8 cellular contexts compared by ENCODE assay signal in genomic region chr19:34359954-34360315, GRCh38. TPM values are rescaled to one million over a fixed set of nuclear protein-coding genes. Genes with fewer than 3 reads are reported as not detected.
DNase-seq lines count a peak whose midpoint lies in the region; ATAC-seq, FAIRE-seq and TF ChIP-seq lines count a peak whose summit lies in the region.

No MANE protein-coding gene starts in this region.

- no peak for ATAC-seq in left cardiac atrium
- no peak for ATAC-seq in K562

- H3K27me3 ChIP-seq in left ventricle myocardium inferior (ENCODE audit: low read depth): no peaks in the 10 kb centered on the region
- no peaks in the 10 kb centered on the region for H3K27me3 ChIP-seq in K562 (ENCODE audit: control insufficient read depth in 2 of 2, insufficient read depth in 2 of 2, low read length in 2 of 2)
- no peaks in the 10 kb centered on the region for H3K27me3 ChIP-seq in vagina

- H4K20me1 ChIP-seq in K562 (replicated peaks; ENCODE audit: control insufficient read depth, insufficient read depth, low read length): no peaks in the 10 kb centered on the region

- TF ChIP-seq EP300 in K562 (IDR thresholded peaks at IDR 0.05; ENCODE audit: low read length): no peak

- TF ChIP-seq CTCF in left ventricle myocardium inferior (IDR thresholded peaks at IDR 0.05; ENCODE audit: borderline replicate concordance) (no peak), K562 (IDR thresholded peaks at IDR 0.05 in 2 of 3, conservative IDR thresholded peaks at IDR 0.05 in 1 of 3; ENCODE audit: insufficient read depth in 2 of 3, low read depth in 1 of 3, low read length in 3 of 3) (no peak), vagina (IDR thresholded peaks at IDR 0.05) (no peak)

- H3K36me3 ChIP-seq in left ventricle myocardium inferior: peaks cover 10% of the 10 kb centered on the region
- H3K36me3 ChIP-seq in K562 (ENCODE audit: control insufficient read depth, insufficient read depth, low read length): peaks cover 2% of the 10 kb centered on the region; the same call in 2 of the 3 replicates
- peaks cover 7% of the 10 kb centered on the region for H3K36me3 ChIP-seq in mesodermal cell (ENCODE audit: control insufficient read depth, insufficient read depth, low read length)
- H3K36me3 ChIP-seq in vagina: peaks cover 0 to 4% of the 10 kb centered on the region in 2 donors

- DNase-seq in left ventricle myocardium inferior (no peak), left cardiac atrium (no peak), K562 (ENCODE audit: extremely low read depth in 1 of 4, low spot score in 3 of 4) (no peak), vagina (ENCODE audit: extremely low spot score in 2 of 2) (no peak), cerebellum (ENCODE audit: low spot score) (no peak), NCI-H446 (lab: John Stamatoyannopoulos, UW) (no peak), cerebellar cortex (ENCODE audit: low spot score) (no peak)

- H3K9me1 ChIP-seq in K562 (ENCODE audit: control insufficient read depth, insufficient read depth, low read length): peaks cover 3% of the 10 kb centered on the region

- TF ChIP-seq POLR2A in K562 (conservative IDR thresholded peaks at IDR 0.05) (no peak), vagina (IDR thresholded peaks at IDR 0.05) (no peak)

- peaks cover 3% of the 10 kb centered on the region; the same call in 2 of the 3 replicates for H3K79me2 ChIP-seq in K562 (ENCODE audit: control insufficient read depth, insufficient read depth, low read length)

- H3K27ac ChIP-seq in left ventricle myocardium inferior (replicated peaks): peak overlapping the region; percentile 91
- peak overlapping the region; percentile 85 for H3K27ac ChIP-seq in K562 (ENCODE audit: extremely low read depth, low read depth, low read length)
- H3K27ac ChIP-seq in mesodermal cell (ENCODE audit: low read depth, low read length, severe bottlenecking): peak overlapping the region; percentile 65
- peak overlapping the region; percentile 82 for H3K27ac ChIP-seq in vagina

- TF ChIP-seq RAD21 in K562 (CRISPR knock-in tag; conservative IDR thresholded peaks at IDR 0.05 in 1 of 2, IDR thresholded peaks at IDR 0.05 in 1 of 2): no peak

- CTCF ChIA-PET in K562 (lab: Yijun Ruan, JAX; ENCODE audit: low intra/inter-chr PET ratio): no interaction called here

- H3K4me1 ChIP-seq in left ventricle myocardium inferior: peaks cover 19% of the 10 kb centered on the region
- H3K4me1 ChIP-seq in K562 (replicated peaks in 1 of 2; ENCODE audit: control insufficient read depth in 2 of 2, insufficient read depth in 2 of 2, low read length in 2 of 2): peaks cover 45 to 50% of the 10 kb centered on the region in 2 experiments
- peaks cover 7% of the 10 kb centered on the region for H3K4me1 ChIP-seq in mesodermal cell (ENCODE audit: control insufficient read depth, insufficient read depth, low read length, poor library complexity, severe bottlenecking)
- H3K4me1 ChIP-seq in vagina: peaks cover 24% of the 10 kb centered on the region

- 57% methylated on average over 7 of the region's 7 CpGs for WGBS in K562 (ENCODE audit: insufficient coverage, low coverage, missing lambda C conversion rate)
- WGBS in mesodermal cell (ENCODE audit: insufficient coverage in 2 of 2), 2 experiments: 93 to 94% methylated on average over 6 of the region's 7 CpGs

- H3K4me2 ChIP-seq in K562 (ENCODE audit: insufficient read depth, low read length): peak overlapping the region; percentile 95

- peak overlapping the region; percentile 76 to 90 for H3K9ac ChIP-seq in K562 (ENCODE audit: insufficient read depth in 1 of 2, low read depth in 2 of 2, low read length in 2 of 2)

- H2AFZ ChIP-seq in K562 (ENCODE audit: low read depth, low read length): peak overlapping the region; percentile 89

- H3K9me3 ChIP-seq in left ventricle myocardium inferior (replicated peaks): no peaks in the 10 kb centered on the region
- H3K9me3 ChIP-seq in K562 (replicated peaks; ENCODE audit: control insufficient read depth, insufficient read depth, low read depth, low read length): no peaks in the 10 kb centered on the region
- H3K9me3 ChIP-seq in mesodermal cell (ENCODE audit: control insufficient read depth, low read length): no peaks in the 10 kb centered on the region
- no peaks in the 10 kb centered on the region for H3K9me3 ChIP-seq in vagina

- intact Hi-C loops in left ventricle myocardium inferior (cut with micrococcal nuclease): no loop called here
- intact Hi-C loops in left cardiac atrium (cut with DNase I): no loop called here
- intact Hi-C loops in K562 (cut with micrococcal nuclease): loop anchor here (2.0 to 10.0 kb wide), 2 partner anchors 45 to 145 kb away; partner anchors contain the start of gene PDCD2L
- intact Hi-C loops in vagina (cut with DNase I): no loop called here

- POLR2A ChIA-PET in K562 (lab: Yijun Ruan, JAX): interaction anchor here (0.6 to 1.4 kb wide), 7 partner anchors 10 to 127 kb away, joined by 3 to 4 read pairs (median 4); no protein-coding TSS in a partner anchor

- in situ Hi-C loops in K562 (cut with MboI): no loop called here

- BruUV-seq in K562 (replicated peaks; lab: Mats Ljungman, UMichigan): no TSS peak

- FAIRE-seq in K562 (lab: Jason Lieb, UNC): no peak

- H3K4me3 ChIP-seq in left ventricle myocardium inferior (peak overlapping the region; percentile 62), K562 (peak overlapping the region; percentile 48), mesodermal cell (ENCODE audit: extremely low read depth, insufficient read depth, low read length, poor library complexity, severe bottlenecking) (peak overlapping the region; percentile 38), vagina (peak overlapping the region; percentile 47 to 49)

TF ChIP-seq in K562, 482 proteins besides CTCF, POLR2A, EP300 and RAD21 (continues in another document):
- TF ChIP-seq HDGF (IDR thresholded peaks at IDR 0.05): peak; percentile 4; the same call in 1 of the 2 replicates
- TF ChIP-seq CBX5 (IDR thresholded peaks at IDR 0.05; ENCODE audit: borderline replicate concordance, low read depth): no peak

RNA-seq across cellular contexts. Expression of gene GPI, which starts 5.1 kb away (rescaled TPM):
- 473 TPM for total RNA-seq in left ventricle myocardium inferior
- total RNA-seq in left cardiac atrium: 100 to 1,000 TPM; 337 to 408 TPM
- total RNA-seq in K562 (2011; cell fraction: chromatin; rRNA removed; ENCODE audit: low replicate concordance): 590 and 952 TPM in 2 replicates
- 406 and 452 TPM in 2 replicates for total RNA-seq in K562 (2011; cell fraction: nucleolus; rRNA removed)
- total RNA-seq in K562 (2011; cell fraction: nucleoplasm; rRNA removed): 536 and 580 TPM in 2 replicates
- total RNA-seq in K562 (2014; rRNA removed): 140 and 173 TPM in 2 replicates
- total RNA-seq in K562 (2014; rRNA removed; fragmentation: Illumina TruSeq; extraction: Trizol): 95.8 and 118 TPM in 2 replicates
- 122 and 132 TPM in 2 replicates for total RNA-seq in K562 (2015; rRNA removed; fragmentation: Illumina TruSeq; extraction: Trizol)
- 349 and 358 TPM in 2 replicates for total RNA-seq in K562 (2021)
- polyA plus RNA-seq in K562 (2011; rRNA removed): 94.1 and 259 TPM in 2 replicates
- 182 and 184 TPM in 2 replicates for polyA plus RNA-seq in K562 (2011; cell fraction: cytosol; rRNA removed)
- 344 and 354 TPM in 2 replicates for polyA plus RNA-seq in K562 (2011; cell fraction: nucleus; rRNA removed)
- 353 and 375 TPM in 2 replicates for polyA plus RNA-seq in K562 (2012)
- 306 and 322 TPM in 2 replicates for polyA plus RNA-seq in K562 (2014; fragmentation: Illumina TruSeq; extraction: Trizol)
- polyA plus RNA-seq in K562 (2014; fragmentation: Nextera tagmentation; extraction: Ambion mirVana): 100 to 1,000 TPM in 1 of 2 experiments, 10 to 100 TPM in 1; 88.3 to 168 TPM
- polyA plus RNA-seq in K562 (2014; rRNA removed): 114 and 116 TPM in 2 replicates
- polyA minus RNA-seq in K562 (2011; rRNA and poly(A)+ RNA removed): 222 and 306 TPM in 2 replicates
- polyA minus RNA-seq in K562 (2011; cell fraction: cytosol; rRNA and poly(A)+ RNA removed): 368 and 561 TPM in 2 replicates
- 118 and 188 TPM in 2 replicates for polyA minus RNA-seq in K562 (2011; cell fraction: nucleus; rRNA and poly(A)+ RNA removed)
- 108 TPM for polyA plus RNA-seq in mesodermal cell (2013, experiment 1 of 2)
- 91.3 TPM for polyA plus RNA-seq in mesodermal cell (2013, experiment 2 of 2)
- 201 TPM for total RNA-seq in vagina
- total RNA-seq in cerebellum: 115 TPM

RNA-seq across cellular contexts. Expression of gene PDCD2L, which starts 44.3 kb away (rescaled TPM):
- total RNA-seq in left ventricle myocardium inferior (12.8 TPM), left cardiac atrium (1 to 10 TPM; 6.5 to 7.5 TPM), K562 (2014; rRNA removed) (56.5 and 83.0 TPM in 2 replicates), K562 (2014; rRNA removed; fragmentation: Illumina TruSeq; extraction: Trizol) (61.9 and 68.5 TPM in 2 replicates), K562 (2015; rRNA removed; fragmentation: Illumina TruSeq; extraction: Trizol) (47.7 and 51.1 TPM in 2 replicates), K562 (2021) (48.6 and 56.3 TPM in 2 replicates), vagina (10.8 TPM), cerebellum (12.4 TPM)
- 45.0 and 54.7 TPM in 2 replicates for total RNA-seq in K562 (2011; cell fraction: chromatin; rRNA removed; ENCODE audit: low replicate concordance)
- 50.1 and 53.4 TPM in 2 replicates for total RNA-seq in K562 (2011; cell fraction: nucleolus; rRNA removed)
- total RNA-seq in K562 (2011; cell fraction: nucleoplasm; rRNA removed): 40.0 and 41.6 TPM in 2 replicates
- polyA plus RNA-seq in K562 (2011; rRNA removed) (62.8 and 65.9 TPM in 2 replicates), K562 (2014; fragmentation: Illumina TruSeq; extraction: Trizol) (43.7 and 46.2 TPM in 2 replicates), K562 (2014; fragmentation: Nextera tagmentation; extraction: Ambion mirVana) (10 to 100 TPM; 12.1 to 14.6 TPM), K562 (2014; rRNA removed) (60.5 and 67.3 TPM in 2 replicates)
- polyA plus RNA-seq in K562 (2011; cell fraction: cytosol; rRNA removed): 69.2 and 96.2 TPM in 2 replicates
- polyA plus RNA-seq in K562 (2011; cell fraction: nucleus; rRNA removed): 32.6 and 34.5 TPM in 2 replicates
- polyA plus RNA-seq in K562 (2012): 26.8 and 37.9 TPM in 2 replicates
- 62.3 and 71.3 TPM in 2 replicates for polyA minus RNA-seq in K562 (2011; rRNA and poly(A)+ RNA removed)
- 16.2 and 17.5 TPM in 2 replicates for polyA minus RNA-seq in K562 (2011; cell fraction: cytosol; rRNA and poly(A)+ RNA removed)
- 12.8 and 20.4 TPM in 2 replicates for polyA minus RNA-seq in K562 (2011; cell fraction: nucleus; rRNA and poly(A)+ RNA removed)
- 13.3 TPM for polyA plus RNA-seq in mesodermal cell (2013, experiment 1 of 2)
- polyA plus RNA-seq in mesodermal cell (2013, experiment 2 of 2): 14.5 TPM
